Comparison of ENCODE assay signal across 1 cellular context in the genomic region with DNA sequence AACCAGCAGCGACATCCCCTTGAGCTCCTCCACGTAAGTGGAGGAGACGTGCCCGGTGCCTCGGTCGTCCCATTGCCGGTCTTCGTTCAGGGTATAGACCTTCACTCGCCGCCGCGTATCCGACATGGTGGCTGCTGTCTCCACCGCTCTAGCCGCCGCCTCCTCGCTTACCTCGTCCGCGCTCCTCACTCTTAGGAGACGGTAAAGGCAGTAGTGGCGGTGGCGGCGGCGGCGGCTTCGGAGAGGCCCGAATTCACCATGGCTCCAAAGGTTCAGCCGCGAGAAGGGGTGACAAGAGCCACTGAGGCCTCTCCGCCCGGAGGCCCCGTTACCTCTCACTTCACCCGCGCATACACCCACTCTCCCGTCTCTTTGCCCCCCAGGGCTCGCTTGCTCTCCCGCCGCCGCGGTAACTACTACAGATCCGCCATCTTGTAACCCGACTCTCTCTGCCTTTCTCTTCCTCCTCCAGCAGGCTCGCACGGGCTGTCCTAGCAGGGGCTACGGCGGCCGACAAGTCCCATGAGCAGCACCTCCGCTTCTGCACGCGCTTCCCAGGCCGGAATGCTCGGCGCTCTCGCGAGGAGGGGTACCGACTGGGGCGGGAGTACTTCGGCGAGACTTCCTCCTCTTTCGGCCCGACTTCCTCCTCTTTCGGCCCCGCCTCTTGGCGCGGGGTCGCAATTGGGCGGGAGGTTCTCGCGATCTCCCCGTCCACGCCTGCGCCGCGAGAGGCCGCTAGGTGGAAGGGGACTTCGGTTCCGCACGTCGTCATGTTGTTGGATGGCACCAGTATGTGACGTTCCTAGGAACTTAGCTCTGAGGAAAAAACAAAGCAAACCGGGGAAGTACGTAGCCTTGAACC.
TF ChIP-seq lines count a peak whose summit lies in the region.

A gene (minus strand): TSS at position 463 of the 865 bp plus-strand sequence. CDS start 337 bp downstream, at position 126.

TF ChIP-seq in K562, 482 proteins besides CTCF, POLR2A, EP300 and RAD21 (continued from another document and continues in another):
- TF ChIP-seq LCOR (CRISPR knock-in tag; IDR thresholded peaks at IDR 0.05) (peak; percentile 81), PURB (CRISPR knock-in tag; IDR thresholded peaks at IDR 0.05; ENCODE audit: low read depth) (no peak), ELF2 (CRISPR knock-in tag; IDR thresholded peaks at IDR 0.05) (peak; percentile 92), SUPT5H (IDR thresholded peaks at IDR 0.05) (peak; percentile 90), TEAD1 (CRISPR knock-in tag; IDR thresholded peaks at IDR 0.05) (peak; percentile 75 to 99), ZNF431 (CRISPR knock-in tag; IDR thresholded peaks at IDR 0.05) (peak; percentile 82; the same call in 1 of the 2 replicates), BRD9 (IDR thresholded peaks at IDR 0.05; ENCODE audit: low read depth, partially characterized antibody) (peak; percentile 85), SAFB (IDR thresholded peaks at IDR 0.05; ENCODE audit: borderline replicate concordance, low read depth, low read length) (no peak), ZBTB17 (CRISPR knock-in tag; IDR thresholded peaks at IDR 0.05) (no peak), ZNF212 (CRISPR knock-in tag; IDR thresholded peaks at IDR 0.05) (no peak), FOXK2 (conservative IDR thresholded peaks at IDR 0.05 in 1 of 2, IDR thresholded peaks at IDR 0.05 in 1 of 2; ENCODE audit: low read depth in 2 of 2) (peak; percentile 90 to 93), CTBP1 (IDR thresholded peaks at IDR 0.05; ENCODE audit: borderline replicate concordance) (peak; percentile 46; the same call in 1 of the 2 replicates), SMARCE1 (IDR thresholded peaks at IDR 0.05) (peak; percentile 46), ZZZ3 (IDR thresholded peaks at IDR 0.05) (peak; percentile 76; the same call in 1 of the 2 replicates), MBD2 (IDR thresholded peaks at IDR 0.05; ENCODE audit: borderline replicate concordance, low read depth) (peak; percentile 76; the same call in 1 of the 2 replicates), ZC3H8 (IDR thresholded peaks at IDR 0.05) (0 out of 2 replicates have a peak, but pooled peaks have one; percentile 62), TAF15 (IDR thresholded peaks at IDR 0.05; ENCODE audit: low read depth, low read length) (no peak), ERF (CRISPR knock-in tag; IDR thresholded peaks at IDR 0.05) (0 out of 2 replicates have a peak, but pooled peaks have one; percentile 61), GABPB1 (CRISPR knock-in tag; IDR thresholded peaks at IDR 0.05) (peak; percentile 90), TEAD4 (IDR thresholded peaks at IDR 0.05; ENCODE audit: low read length) (peak; percentile 65; the same call in 1 of the 2 replicates), TEAD4 (CRISPR knock-in tag; IDR thresholded peaks at IDR 0.05; ENCODE audit: borderline replicate concordance) (no peak), TBP (optimal IDR thresholded peaks at IDR 0.05; ENCODE audit: low read depth, low read length) (peak; percentile 95), ETV5 (CRISPR knock-in tag; IDR thresholded peaks at IDR 0.05; ENCODE audit: low read depth) (peak; percentile 71), TAF9B (IDR thresholded peaks at IDR 0.05; ENCODE audit: partially characterized antibody) (peak; percentile 91), SLC30A9 (CRISPR knock-in tag; IDR thresholded peaks at IDR 0.05) (no peak)
- TF ChIP-seq, protein P1, sequence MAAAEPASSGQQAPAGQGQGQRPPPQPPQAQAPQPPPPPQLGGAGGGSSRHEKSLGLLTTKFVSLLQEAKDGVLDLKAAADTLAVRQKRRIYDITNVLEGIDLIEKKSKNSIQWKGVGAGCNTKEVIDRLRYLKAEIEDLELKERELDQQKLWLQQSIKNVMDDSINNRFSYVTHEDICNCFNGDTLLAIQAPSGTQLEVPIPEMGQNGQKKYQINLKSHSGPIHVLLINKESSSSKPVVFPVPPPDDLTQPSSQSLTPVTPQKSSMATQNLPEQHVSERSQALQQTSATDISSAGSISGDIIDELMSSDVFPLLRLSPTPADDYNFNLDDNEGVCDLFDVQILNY (CRISPR knock-in tag; IDR thresholded peaks at IDR 0.05): no peak
- TF ChIP-seq, protein P2, sequence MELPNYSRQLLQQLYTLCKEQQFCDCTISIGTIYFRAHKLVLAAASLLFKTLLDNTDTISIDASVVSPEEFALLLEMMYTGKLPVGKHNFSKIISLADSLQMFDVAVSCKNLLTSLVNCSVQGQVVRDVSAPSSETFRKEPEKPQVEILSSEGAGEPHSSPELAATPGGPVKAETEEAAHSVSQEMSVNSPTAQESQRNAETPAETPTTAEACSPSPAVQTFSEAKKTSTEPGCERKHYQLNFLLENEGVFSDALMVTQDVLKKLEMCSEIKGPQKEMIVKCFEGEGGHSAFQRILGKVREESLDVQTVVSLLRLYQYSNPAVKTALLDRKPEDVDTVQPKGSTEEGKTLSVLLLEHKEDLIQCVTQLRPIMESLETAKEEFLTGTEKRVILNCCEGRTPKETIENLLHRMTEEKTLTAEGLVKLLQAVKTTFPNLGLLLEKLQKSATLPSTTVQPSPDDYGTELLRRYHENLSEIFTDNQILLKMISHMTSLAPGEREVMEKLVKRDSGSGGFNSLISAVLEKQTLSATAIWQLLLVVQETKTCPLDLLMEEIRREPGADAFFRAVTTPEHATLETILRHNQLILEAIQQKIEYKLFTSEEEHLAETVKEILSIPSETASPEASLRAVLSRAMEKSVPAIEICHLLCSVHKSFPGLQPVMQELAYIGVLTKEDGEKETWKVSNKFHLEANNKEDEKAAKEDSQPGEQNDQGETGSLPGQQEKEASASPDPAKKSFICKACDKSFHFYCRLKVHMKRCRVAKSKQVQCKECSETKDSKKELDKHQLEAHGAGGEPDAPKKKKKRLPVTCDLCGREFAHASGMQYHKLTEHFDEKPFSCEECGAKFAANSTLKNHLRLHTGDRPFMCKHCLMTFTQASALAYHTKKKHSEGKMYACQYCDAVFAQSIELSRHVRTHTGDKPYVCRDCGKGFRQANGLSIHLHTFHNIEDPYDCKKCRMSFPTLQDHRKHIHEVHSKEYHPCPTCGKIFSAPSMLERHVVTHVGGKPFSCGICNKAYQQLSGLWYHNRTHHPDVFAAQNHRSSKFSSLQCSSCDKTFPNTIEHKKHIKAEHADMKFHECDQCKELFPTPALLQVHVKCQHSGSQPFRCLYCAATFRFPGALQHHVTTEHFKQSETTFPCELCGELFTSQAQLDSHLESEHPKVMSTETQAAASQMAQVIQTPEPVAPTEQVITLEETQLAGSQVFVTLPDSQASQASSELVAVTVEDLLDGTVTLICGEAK (IDR thresholded peaks at IDR 0.05): peak; percentile 90
- TF ChIP-seq, protein P2 (CRISPR knock-in tag; IDR thresholded peaks at IDR 0.05): no peak
- TF ChIP-seq, protein P3, sequence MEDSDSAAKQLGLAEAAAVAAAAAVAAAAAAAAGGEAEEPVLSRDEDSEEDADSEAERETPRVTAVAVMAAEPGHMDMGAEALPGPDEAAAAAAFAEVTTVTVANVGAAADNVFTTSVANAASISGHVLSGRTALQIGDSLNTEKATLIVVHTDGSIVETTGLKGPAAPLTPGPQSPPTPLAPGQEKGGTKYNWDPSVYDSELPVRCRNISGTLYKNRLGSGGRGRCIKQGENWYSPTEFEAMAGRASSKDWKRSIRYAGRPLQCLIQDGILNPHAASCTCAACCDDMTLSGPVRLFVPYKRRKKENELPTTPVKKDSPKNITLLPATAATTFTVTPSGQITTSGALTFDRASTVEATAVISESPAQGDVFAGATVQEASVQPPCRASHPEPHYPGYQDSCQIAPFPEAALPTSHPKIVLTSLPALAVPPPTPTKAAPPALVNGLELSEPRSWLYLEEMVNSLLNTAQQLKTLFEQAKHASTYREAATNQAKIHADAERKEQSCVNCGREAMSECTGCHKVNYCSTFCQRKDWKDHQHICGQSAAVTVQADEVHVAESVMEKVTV (CRISPR knock-in tag; IDR thresholded peaks at IDR 0.05): peak; percentile 45; the same call in 1 of the 2 replicates
- TF ChIP-seq, protein P4, sequence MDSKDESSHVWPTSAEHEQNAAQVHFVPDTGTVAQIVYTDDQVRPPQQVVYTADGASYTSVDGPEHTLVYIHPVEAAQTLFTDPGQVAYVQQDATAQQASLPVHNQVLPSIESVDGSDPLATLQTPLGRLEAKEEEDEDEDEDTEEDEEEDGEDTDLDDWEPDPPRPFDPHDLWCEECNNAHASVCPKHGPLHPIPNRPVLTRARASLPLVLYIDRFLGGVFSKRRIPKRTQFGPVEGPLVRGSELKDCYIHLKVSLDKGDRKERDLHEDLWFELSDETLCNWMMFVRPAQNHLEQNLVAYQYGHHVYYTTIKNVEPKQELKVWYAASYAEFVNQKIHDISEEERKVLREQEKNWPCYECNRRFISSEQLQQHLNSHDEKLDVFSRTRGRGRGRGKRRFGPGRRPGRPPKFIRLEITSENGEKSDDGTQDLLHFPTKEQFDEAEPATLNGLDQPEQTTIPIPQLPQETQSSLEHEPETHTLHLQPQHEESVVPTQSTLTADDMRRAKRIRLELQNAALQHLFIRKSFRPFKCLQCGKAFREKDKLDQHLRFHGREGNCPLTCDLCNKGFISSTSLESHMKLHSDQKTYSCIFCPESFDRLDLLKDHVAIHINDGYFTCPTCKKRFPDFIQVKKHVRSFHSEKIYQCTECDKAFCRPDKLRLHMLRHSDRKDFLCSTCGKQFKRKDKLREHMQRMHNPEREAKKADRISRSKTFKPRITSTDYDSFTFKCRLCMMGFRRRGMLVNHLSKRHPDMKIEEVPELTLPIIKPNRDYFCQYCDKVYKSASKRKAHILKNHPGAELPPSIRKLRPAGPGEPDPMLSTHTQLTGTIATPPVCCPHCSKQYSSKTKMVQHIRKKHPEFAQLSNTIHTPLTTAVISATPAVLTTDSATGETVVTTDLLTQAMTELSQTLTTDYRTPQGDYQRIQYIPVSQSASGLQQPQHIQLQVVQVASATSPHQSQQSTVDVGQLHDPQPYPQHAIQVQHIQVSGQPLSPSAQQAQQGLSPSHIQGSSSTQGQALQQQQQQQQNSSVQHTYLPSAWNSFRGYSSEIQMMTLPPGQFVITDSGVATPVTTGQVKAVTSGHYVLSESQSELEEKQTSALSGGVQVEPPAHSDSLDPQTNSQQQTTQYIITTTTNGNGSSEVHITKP (IDR thresholded peaks at IDR 0.05; ENCODE audit: partially characterized antibody): peak; percentile 42
- TF ChIP-seq, protein P5, sequence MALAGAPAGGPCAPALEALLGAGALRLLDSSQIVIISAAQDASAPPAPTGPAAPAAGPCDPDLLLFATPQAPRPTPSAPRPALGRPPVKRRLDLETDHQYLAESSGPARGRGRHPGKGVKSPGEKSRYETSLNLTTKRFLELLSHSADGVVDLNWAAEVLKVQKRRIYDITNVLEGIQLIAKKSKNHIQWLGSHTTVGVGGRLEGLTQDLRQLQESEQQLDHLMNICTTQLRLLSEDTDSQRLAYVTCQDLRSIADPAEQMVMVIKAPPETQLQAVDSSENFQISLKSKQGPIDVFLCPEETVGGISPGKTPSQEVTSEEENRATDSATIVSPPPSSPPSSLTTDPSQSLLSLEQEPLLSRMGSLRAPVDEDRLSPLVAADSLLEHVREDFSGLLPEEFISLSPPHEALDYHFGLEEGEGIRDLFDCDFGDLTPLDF (CRISPR knock-in tag; IDR thresholded peaks at IDR 0.05): peak; percentile 69
- TF ChIP-seq, protein P6, sequence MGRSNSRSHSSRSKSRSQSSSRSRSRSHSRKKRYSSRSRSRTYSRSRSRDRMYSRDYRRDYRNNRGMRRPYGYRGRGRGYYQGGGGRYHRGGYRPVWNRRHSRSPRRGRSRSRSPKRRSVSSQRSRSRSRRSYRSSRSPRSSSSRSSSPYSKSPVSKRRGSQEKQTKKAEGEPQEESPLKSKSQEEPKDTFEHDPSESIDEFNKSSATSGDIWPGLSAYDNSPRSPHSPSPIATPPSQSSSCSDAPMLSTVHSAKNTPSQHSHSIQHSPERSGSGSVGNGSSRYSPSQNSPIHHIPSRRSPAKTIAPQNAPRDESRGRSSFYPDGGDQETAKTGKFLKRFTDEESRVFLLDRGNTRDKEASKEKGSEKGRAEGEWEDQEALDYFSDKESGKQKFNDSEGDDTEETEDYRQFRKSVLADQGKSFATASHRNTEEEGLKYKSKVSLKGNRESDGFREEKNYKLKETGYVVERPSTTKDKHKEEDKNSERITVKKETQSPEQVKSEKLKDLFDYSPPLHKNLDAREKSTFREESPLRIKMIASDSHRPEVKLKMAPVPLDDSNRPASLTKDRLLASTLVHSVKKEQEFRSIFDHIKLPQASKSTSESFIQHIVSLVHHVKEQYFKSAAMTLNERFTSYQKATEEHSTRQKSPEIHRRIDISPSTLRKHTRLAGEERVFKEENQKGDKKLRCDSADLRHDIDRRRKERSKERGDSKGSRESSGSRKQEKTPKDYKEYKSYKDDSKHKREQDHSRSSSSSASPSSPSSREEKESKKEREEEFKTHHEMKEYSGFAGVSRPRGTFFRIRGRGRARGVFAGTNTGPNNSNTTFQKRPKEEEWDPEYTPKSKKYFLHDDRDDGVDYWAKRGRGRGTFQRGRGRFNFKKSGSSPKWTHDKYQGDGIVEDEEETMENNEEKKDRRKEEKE (IDR thresholded peaks at IDR 0.05; ENCODE audit: borderline replicate concordance in 1 of 2, control insufficient read depth in 1 of 2, low read depth in 2 of 2, low read length in 1 of 2): 0 out of 4 replicates have a peak, but pooled peaks of 1 of the 2 experiments have one; percentile 12
- TF ChIP-seq, protein P7, sequence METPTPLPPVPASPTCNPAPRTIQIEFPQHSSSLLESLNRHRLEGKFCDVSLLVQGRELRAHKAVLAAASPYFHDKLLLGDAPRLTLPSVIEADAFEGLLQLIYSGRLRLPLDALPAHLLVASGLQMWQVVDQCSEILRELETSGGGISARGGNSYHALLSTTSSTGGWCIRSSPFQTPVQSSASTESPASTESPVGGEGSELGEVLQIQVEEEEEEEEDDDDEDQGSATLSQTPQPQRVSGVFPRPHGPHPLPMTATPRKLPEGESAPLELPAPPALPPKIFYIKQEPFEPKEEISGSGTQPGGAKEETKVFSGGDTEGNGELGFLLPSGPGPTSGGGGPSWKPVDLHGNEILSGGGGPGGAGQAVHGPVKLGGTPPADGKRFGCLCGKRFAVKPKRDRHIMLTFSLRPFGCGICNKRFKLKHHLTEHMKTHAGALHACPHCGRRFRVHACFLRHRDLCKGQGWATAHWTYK (CRISPR knock-in tag; IDR thresholded peaks at IDR 0.05): 0 out of 2 replicates have a peak, but pooled peaks have one; percentile 9
